In genomic region chr19:38723606-38724379, GRCh38 we compare ENCODE assay signal across 1 cellular context.
TF ChIP-seq lines count a peak whose summit lies in the region.

No MANE protein-coding gene starts in this region.

TF ChIP-seq in SK-N-SH, 30 proteins besides CTCF, POLR2A, EP300 and RAD21:
- TF ChIP-seq ZBTB33 (IDR thresholded peaks at IDR 0.05; ENCODE audit: borderline replicate concordance, low read depth) (no peak), POLR2AphosphoS5 (IDR thresholded peaks at IDR 0.05; ENCODE audit: low read depth, low read length) (no peak), TCF12 (IDR thresholded peaks at IDR 0.05) (no peak), TEAD4 (IDR thresholded peaks at IDR 0.05; ENCODE audit: borderline replicate concordance, insufficient read depth) (no peak), FOXM1 (IDR thresholded peaks at IDR 0.05; ENCODE audit: low read depth) (no peak), YY1 (IDR thresholded peaks at IDR 0.05; ENCODE audit: low read depth) (no peak), CHD2 (IDR thresholded peaks at IDR 0.05; ENCODE audit: low read length, partially characterized antibody) (no peak), GATA2 (CRISPR knock-in tag; IDR thresholded peaks at IDR 0.05) (no peak), RXRA (IDR thresholded peaks at IDR 0.05; ENCODE audit: borderline replicate concordance, low read depth) (no peak), ELF1 (IDR thresholded peaks at IDR 0.05) (no peak), NFIC (IDR thresholded peaks at IDR 0.05; ENCODE audit: borderline replicate concordance) (no peak), GABPA (IDR thresholded peaks at IDR 0.05; ENCODE audit: low read depth) (no peak), MXI1 (IDR thresholded peaks at IDR 0.05; ENCODE audit: low read depth, low read length) (no peak), SIN3A (IDR thresholded peaks at IDR 0.05; ENCODE audit: borderline replicate concordance, low read depth, low read length) (no peak)
- TF ChIP-seq, protein P1, sequence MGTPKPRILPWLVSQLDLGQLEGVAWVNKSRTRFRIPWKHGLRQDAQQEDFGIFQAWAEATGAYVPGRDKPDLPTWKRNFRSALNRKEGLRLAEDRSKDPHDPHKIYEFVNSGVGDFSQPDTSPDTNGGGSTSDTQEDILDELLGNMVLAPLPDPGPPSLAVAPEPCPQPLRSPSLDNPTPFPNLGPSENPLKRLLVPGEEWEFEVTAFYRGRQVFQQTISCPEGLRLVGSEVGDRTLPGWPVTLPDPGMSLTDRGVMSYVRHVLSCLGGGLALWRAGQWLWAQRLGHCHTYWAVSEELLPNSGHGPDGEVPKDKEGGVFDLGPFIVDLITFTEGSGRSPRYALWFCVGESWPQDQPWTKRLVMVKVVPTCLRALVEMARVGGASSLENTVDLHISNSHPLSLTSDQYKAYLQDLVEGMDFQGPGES (IDR thresholded peaks at IDR 0.05; ENCODE audit: low read depth, low read length) = no peak
- TF ChIP-seq, protein P2, sequence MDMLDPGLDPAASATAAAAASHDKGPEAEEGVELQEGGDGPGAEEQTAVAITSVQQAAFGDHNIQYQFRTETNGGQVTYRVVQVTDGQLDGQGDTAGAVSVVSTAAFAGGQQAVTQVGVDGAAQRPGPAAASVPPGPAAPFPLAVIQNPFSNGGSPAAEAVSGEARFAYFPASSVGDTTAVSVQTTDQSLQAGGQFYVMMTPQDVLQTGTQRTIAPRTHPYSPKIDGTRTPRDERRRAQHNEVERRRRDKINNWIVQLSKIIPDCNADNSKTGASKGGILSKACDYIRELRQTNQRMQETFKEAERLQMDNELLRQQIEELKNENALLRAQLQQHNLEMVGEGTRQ (IDR thresholded peaks at IDR 0.05; ENCODE audit: borderline replicate concordance, low read depth, low read length) = no peak
- TF ChIP-seq, protein P3, sequence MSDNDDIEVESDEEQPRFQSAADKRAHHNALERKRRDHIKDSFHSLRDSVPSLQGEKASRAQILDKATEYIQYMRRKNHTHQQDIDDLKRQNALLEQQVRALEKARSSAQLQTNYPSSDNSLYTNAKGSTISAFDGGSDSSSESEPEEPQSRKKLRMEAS (IDR thresholded peaks at IDR 0.05; ENCODE audit: low read depth) = no peak
- TF ChIP-seq, protein P4, sequence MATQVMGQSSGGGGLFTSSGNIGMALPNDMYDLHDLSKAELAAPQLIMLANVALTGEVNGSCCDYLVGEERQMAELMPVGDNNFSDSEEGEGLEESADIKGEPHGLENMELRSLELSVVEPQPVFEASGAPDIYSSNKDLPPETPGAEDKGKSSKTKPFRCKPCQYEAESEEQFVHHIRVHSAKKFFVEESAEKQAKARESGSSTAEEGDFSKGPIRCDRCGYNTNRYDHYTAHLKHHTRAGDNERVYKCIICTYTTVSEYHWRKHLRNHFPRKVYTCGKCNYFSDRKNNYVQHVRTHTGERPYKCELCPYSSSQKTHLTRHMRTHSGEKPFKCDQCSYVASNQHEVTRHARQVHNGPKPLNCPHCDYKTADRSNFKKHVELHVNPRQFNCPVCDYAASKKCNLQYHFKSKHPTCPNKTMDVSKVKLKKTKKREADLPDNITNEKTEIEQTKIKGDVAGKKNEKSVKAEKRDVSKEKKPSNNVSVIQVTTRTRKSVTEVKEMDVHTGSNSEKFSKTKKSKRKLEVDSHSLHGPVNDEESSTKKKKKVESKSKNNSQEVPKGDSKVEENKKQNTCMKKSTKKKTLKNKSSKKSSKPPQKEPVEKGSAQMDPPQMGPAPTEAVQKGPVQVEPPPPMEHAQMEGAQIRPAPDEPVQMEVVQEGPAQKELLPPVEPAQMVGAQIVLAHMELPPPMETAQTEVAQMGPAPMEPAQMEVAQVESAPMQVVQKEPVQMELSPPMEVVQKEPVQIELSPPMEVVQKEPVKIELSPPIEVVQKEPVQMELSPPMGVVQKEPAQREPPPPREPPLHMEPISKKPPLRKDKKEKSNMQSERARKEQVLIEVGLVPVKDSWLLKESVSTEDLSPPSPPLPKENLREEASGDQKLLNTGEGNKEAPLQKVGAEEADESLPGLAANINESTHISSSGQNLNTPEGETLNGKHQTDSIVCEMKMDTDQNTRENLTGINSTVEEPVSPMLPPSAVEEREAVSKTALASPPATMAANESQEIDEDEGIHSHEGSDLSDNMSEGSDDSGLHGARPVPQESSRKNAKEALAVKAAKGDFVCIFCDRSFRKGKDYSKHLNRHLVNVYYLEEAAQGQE (IDR thresholded peaks at IDR 0.05; ENCODE audit: low read depth, low read length) = no peak
